8 cellular contexts compared by ENCODE assay signal in genomic region chr9:63812822-63813221, GRCh38.
A peak's percentile ranks its signal among the peaks of the same experiment; 100 is the strongest.
DNase-seq lines count a peak whose midpoint lies in the region; ATAC-seq and TF ChIP-seq lines count a peak whose summit lies in the region.
"Not testable (repeated sequence)": the region's sequence is repeated elsewhere in the genome, so short reads cannot be mapped to it uniquely, and the experiment has no call there.

No MANE protein-coding gene starts in this region.

- H3K27ac Mint-ChIP-seq in CD8-positive, alpha-beta T cell; T-helper 17 cell; naive B cell: not testable (repeated sequence)

- H3K27ac ChIP-seq in CD8-positive, alpha-beta T cell (ENCODE audit: low read depth, low read length); gastroesophageal sphincter: not testable (repeated sequence)

- H3K9me3 ChIP-seq in CD8-positive, alpha-beta T cell (ENCODE audit: low read length); T-helper 17 cell (ENCODE audit: control insufficient read depth, low read length, poor library complexity, severe bottlenecking): not testable (repeated sequence)
- H3K9me3 ChIP-seq in gastroesophageal sphincter = peaks cover 0 to 39% (median 0%) of the 10 kb centered on the region in 3 donors

- CTCF ChIA-PET in CD8-positive, alpha-beta T cell (lab: Charles Lee) = not testable (repeated sequence)

- not testable (repeated sequence) for H3K36me3 ChIP-seq in CD8-positive, alpha-beta T cell (ENCODE audit: insufficient read depth, low read length); gastroesophageal sphincter

- POLR2A ChIA-PET in CD8-positive, alpha-beta T cell (lab: Charles Lee) = not testable (repeated sequence)

- peak; percentile 61 for ATAC-seq in CD8-positive, alpha-beta T cell
- ATAC-seq in GM19043 (IDR thresholded peaks at IDR 0.05; ENCODE audit: low read depth, unreplicated experiment) (peak; percentile 55), GM21528 (IDR thresholded peaks at IDR 0.05; ENCODE audit: low FRiP score, unreplicated experiment) (peak; percentile 40), HG02852 (IDR thresholded peaks at IDR 0.05; ENCODE audit: unreplicated experiment) (peak; percentile 51), HG03354 (IDR thresholded peaks at IDR 0.05; ENCODE audit: poor library complexity, severe bottlenecking, unreplicated experiment) (peak; percentile 67), T-helper 17 cell (peak; percentile 52), gastroesophageal sphincter (peak; percentile 61), naive B cell (ENCODE audit: low read depth in 2 of 2) (peak; percentile 62)

- H3K4me3 Mint-ChIP-seq in CD8-positive, alpha-beta T cell; T-helper 17 cell; naive B cell: not testable (repeated sequence)

- 35% methylated on average over 11 of the region's 34 CpGs; no CpG with 5 or more reads in 1 of the 2 donors for WGBS in gastroesophageal sphincter (ENCODE audit: low coverage in 1 of 2), 2 donors

- not testable (repeated sequence) for DNase-seq in CD8-positive, alpha-beta T cell; T-helper 17 cell; naive B cell

- H3K27me3 ChIP-seq in CD8-positive, alpha-beta T cell (ENCODE audit: insufficient read depth, low read length) = not testable (repeated sequence)
- peaks cover 56% of the 10 kb centered on the region for H3K27me3 ChIP-seq in gastroesophageal sphincter

- H3K4me3 ChIP-seq in CD8-positive, alpha-beta T cell (ENCODE audit: low read depth, low read length) = not testable (repeated sequence)
- peak overlapping the region in 1 of 2 donors; percentile 26 for H3K4me3 ChIP-seq in gastroesophageal sphincter

- peaks cover 10% of the 10 kb centered on the region for H3K9me3 Mint-ChIP-seq in CD8-positive, alpha-beta T cell
- H3K9me3 Mint-ChIP-seq in naive B cell = peaks cover 9 to 27% (median 17%) of the 10 kb centered on the region in 7 donors

- not testable (repeated sequence) for TF ChIP-seq POLR2A in gastroesophageal sphincter (IDR thresholded peaks at IDR 0.05)

- intact Hi-C loops in CD8-positive, alpha-beta T cell (cut with DNase I, micrococcal nuclease) = not testable (repeated sequence)

- not testable (repeated sequence) for TF ChIP-seq CTCF in CD8-positive, alpha-beta T cell (IDR thresholded peaks at IDR 0.05); gastroesophageal sphincter (IDR thresholded peaks at IDR 0.05)

- TF ChIP-seq EP300 in gastroesophageal sphincter (IDR thresholded peaks at IDR 0.05) = not testable (repeated sequence)

- peaks cover 12% of the 10 kb centered on the region for H3K4me1 Mint-ChIP-seq in CD8-positive, alpha-beta T cell (ENCODE audit: low read depth)
- not testable (repeated sequence) for H3K4me1 Mint-ChIP-seq in T-helper 17 cell
- peaks cover 11 to 17% (median 12%) of the 10 kb centered on the region in 3 donors for H3K4me1 Mint-ChIP-seq in naive B cell

- not testable (repeated sequence) for H3K27me3 Mint-ChIP-seq in CD8-positive, alpha-beta T cell (ENCODE audit: low read depth)
- H3K27me3 Mint-ChIP-seq in T-helper 17 cell (peaks cover 11% of the 10 kb centered on the region), naive B cell (peaks cover 8 to 12% (median 10%) of the 10 kb centered on the region in 3 donors)

- H3K4me1 ChIP-seq in CD8-positive, alpha-beta T cell (ENCODE audit: insufficient read depth, low read length); gastroesophageal sphincter: not testable (repeated sequence)

- H3K36me3 Mint-ChIP-seq in CD8-positive, alpha-beta T cell; T-helper 17 cell (ENCODE audit: low read depth): not testable (repeated sequence)
- peaks cover 0 to 30% of the 10 kb centered on the region in 2 donors for H3K36me3 Mint-ChIP-seq in naive B cell
